ENCODE assay signal across 15 cellular contexts in the genomic region with DNA sequence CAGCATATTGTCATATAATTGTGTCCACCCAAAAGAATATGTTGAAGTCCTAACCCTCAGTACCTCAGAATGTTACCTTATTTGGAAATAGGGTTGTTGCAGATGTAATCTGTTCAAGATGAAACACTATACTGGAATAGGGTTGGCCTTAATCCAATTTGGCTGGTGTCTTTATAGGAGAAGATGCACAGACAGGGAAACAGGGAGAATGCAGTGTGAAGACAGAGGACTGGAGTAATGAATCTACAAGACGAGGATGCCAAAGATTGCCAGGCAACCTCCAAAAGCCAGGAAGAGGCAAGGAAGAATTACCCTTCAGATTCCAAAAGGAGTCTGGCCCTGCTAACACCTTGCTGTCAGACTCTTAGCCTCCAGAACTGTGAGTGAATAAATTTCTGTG.
DNase-seq lines count a peak whose midpoint lies in the region; TF ChIP-seq lines count a peak whose summit lies in the region.
"Had no signal": no experiment of that assay in that cellular context is flagged by ENCODE, and none has a peak within 500 bp of the region (broad histone marks: within the 10 kb centered on the region; RNA-seq: fewer than 3 reads in every experiment).

No MANE protein-coding gene starts in this region.

- TF ChIP-seq CTCF in sigmoid colon (IDR thresholded peaks at IDR 0.05) (no peak), adrenal gland (IDR thresholded peaks at IDR 0.05) (no peak)

- TF ChIP-seq POLR2A in sigmoid colon (IDR thresholded peaks at IDR 0.05) = no peak
- no peak for TF ChIP-seq POLR2A in adrenal gland (IDR thresholded peaks at IDR 0.05)

- no peaks in the 10 kb centered on the region for H3K36me3 ChIP-seq in sigmoid colon
- no peaks in the 10 kb centered on the region for H3K36me3 ChIP-seq in adrenal gland (replicated peaks in 1 of 2)
- H3K36me3 ChIP-seq: HAP-1 had no signal

- H3K9me3 ChIP-seq in sigmoid colon (peaks cover 0 to 3% (median 0%) of the 10 kb centered on the region in 4 donors), adrenal gland (replicated peaks in 1 of 3) (no peaks in the 10 kb centered on the region)
- H3K9me3 ChIP-seq: HAP-1 had no signal

- intact Hi-C loops in sigmoid colon (cut with DNase I) = no loop called here
- intact Hi-C loops in adrenal gland (cut with DNase I) = no loop called here

- H3K27me3 ChIP-seq in sigmoid colon = no peaks in the 10 kb centered on the region
- H3K27me3 ChIP-seq in adrenal gland = no peaks in the 10 kb centered on the region

- WGBS in sigmoid colon, 2 donors = 64 to 67% methylated on average over 1 of the region's 1 CpG
- WGBS in adrenal gland, 4 donors = 43 to 54% (median 49%) methylated on average over 1 of the region's 1 CpG

- H3K4me3 ChIP-seq in sigmoid colon (no peak overlapping the region), adrenal gland (no peak overlapping the region)
- H3K4me3 ChIP-seq: HAP-1 had no signal

- TF ChIP-seq EP300 in sigmoid colon (IDR thresholded peaks at IDR 0.05) = peak in 3 of 4 donors; percentile 52 to 81 (median 54)

- H3K4me1 ChIP-seq in sigmoid colon (peaks cover 0 to 40% (median 21%) of the 10 kb centered on the region in 4 donors), adrenal gland (replicated peaks in 1 of 2) (no peaks in the 10 kb centered on the region)
- H3K4me1 ChIP-seq: HAP-1 had no signal

- DNase-seq in DMS 273 (lab: John Stamatoyannopoulos, UW; ENCODE audit: unreplicated experiment) (peak; percentile 22), DMS 273 treated with DMSO at 0.1 percent for 48 hours (lab: John Stamatoyannopoulos, UW) (no peak), NCI-H2029 (lab: John Stamatoyannopoulos, UW) (peak; percentile 87), NCI-H82 treated with DMSO at 0.1 percent for 48 hours (lab: John Stamatoyannopoulos, UW; ENCODE audit: unreplicated experiment) (peak; percentile 67), sigmoid colon (peak; percentile 64), NCI-H345 (lab: John Stamatoyannopoulos, UW) (no peak), globus pallidus (ENCODE audit: low spot score) (no peak), adrenal gland (no peak)
- DNase-seq: CD8-positive, alpha-beta T cell; COR-L47; DMS53; GF-D8; GOT3 had no signal

- H3K27ac ChIP-seq in sigmoid colon (peak overlapping the region in 3 of 4 donors; percentile 46 to 79 (median 73)), adrenal gland (no peak overlapping the region)
- H3K27ac ChIP-seq: 22Rv1 had no signal

Comparison
In these comparisons a context has a peak if more than half of its experiments do, and no peak if none do; other contexts are left out.
1. DNase-seq: peak in DMS 273 (single experiment), NCI-H2029 (single experiment), NCI-H82 treated with DMSO at 0.1 percent for 48 hours (single experiment) and sigmoid colon (single experiment); none in DMS 273 treated with DMSO at 0.1 percent for 48 hours (single experiment), NCI-H345 (single experiment), globus pallidus (single experiment) and adrenal gland (0 of 7).
2. H3K27ac ChIP-seq: peak in sigmoid colon (3 of 4); none in adrenal gland (0 of 5).